8 cellular contexts compared by ENCODE assay signal in the genomic region with DNA sequence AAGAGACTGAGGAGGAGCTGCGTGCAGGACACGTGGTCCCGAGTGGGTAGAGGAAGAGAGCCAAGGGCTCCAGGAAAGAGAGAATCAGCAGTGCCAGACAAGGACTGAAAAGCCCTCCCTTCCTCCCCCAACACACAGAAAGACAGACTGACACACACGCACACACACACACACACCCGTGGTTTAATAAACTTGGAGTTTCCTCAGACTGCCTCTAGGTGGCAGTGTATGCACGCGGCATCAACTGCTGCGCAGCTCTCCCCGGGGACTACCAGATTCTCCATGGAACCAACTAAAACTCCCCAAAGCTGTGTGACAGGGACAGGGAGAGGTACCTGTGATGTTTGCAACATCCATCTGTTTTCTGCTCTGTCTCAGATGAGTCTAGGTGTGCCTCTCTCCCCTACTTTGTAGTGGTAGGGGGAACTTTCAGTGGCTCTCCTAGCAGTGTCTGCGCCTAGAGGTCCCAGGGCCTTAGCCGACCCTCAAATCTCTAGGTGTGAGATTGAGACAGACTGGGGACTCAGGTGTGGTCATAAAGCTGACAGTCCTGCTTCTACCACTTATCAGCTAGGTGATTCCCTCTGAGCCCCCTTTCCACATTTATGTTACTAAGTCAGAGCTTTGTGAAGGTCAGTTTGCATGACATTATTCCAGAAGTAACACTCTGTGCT. TPM values are rescaled to one million over a fixed set of nuclear protein-coding genes. Genes with fewer than 3 reads are reported as not detected.
A peak's percentile ranks its signal among the peaks of the same experiment; 100 is the strongest.
DNase-seq lines count a peak whose midpoint lies in the region; TF ChIP-seq lines count a peak whose summit lies in the region.

No MANE protein-coding gene starts in this region.

- CTCF ChIA-PET in MCF 10A (lab: Yijun Ruan, JAX) = interaction anchor here (0.6 to 33.7 kb wide), 66 partner anchors 8 to 600 kb away, joined by 3 to 923 read pairs (median 4); no protein-coding TSS in a partner anchor

- H3K27me3 Mint-ChIP-seq in H9 (ENCODE audit: low read depth) (peaks cover 15% of the 10 kb centered on the region), MCF 10A (ENCODE audit: insufficient read depth, unreplicated experiment) (no peaks in the 10 kb centered on the region)
- H3K27me3 Mint-ChIP-seq in T-helper 2 cell treated with Interferon-gamma antibody and Interleukin-4, amounts not matched to agents 5 μg/mL and 100 μg/mL, for 36 hours (ENCODE audit: low read depth) = peaks cover 18% of the 10 kb centered on the region

- no TSS peak for BruUV-seq in MCF 10A (replicated peaks; lab: Mats Ljungman, UMichigan)

- H3K9me3 Mint-ChIP-seq in H9 (no peaks in the 10 kb centered on the region), MCF 10A (ENCODE audit: unreplicated experiment) (no peaks in the 10 kb centered on the region)
- H3K9me3 Mint-ChIP-seq in T-helper 2 cell treated with Interferon-gamma antibody and Interleukin-4, amounts not matched to agents 5 μg/mL and 100 μg/mL, for 36 hours = no peaks in the 10 kb centered on the region

- H3K23me2 ChIP-seq in H9 (ENCODE audit: insufficient read length, low read depth, low read length, poor library complexity, severe bottlenecking) = no peaks in the 10 kb centered on the region

- no peak overlapping the region for H2BK15ac ChIP-seq in H9 (ENCODE audit: low read depth, low read length)

- H3K27ac Mint-ChIP-seq in H9 = no peak overlapping the region
- no peak overlapping the region for H3K27ac Mint-ChIP-seq in T-helper 2 cell treated with Interferon-gamma antibody and Interleukin-4, amounts not matched to agents 5 μg/mL and 100 μg/mL, for 36 hours
- no peak overlapping the region for H3K27ac Mint-ChIP-seq in MCF 10A (ENCODE audit: low read depth, unreplicated experiment)

- peak overlapping the region; percentile 12 for H2BK12ac ChIP-seq in H9 (ENCODE audit: insufficient read length, low read depth, low read length)

- no peaks in the 10 kb centered on the region for H3K27me3 ChIP-seq in H9 (ENCODE audit: insufficient read depth, low read length)

- TF ChIP-seq CTCF in H9 (conservative IDR thresholded peaks at IDR 0.05) (peak; percentile 72), MCF 10A (IDR thresholded peaks at IDR 0.05; ENCODE audit: unreplicated experiment) (peak; percentile 77)

- no peak overlapping the region for H2BK5ac ChIP-seq in H9 (ENCODE audit: insufficient read length, low read length)

- H3K4me3 Mint-ChIP-seq in H9 (no peak overlapping the region), MCF 10A (ENCODE audit: unreplicated experiment) (no peak overlapping the region)
- H3K4me3 Mint-ChIP-seq in T-helper 2 cell treated with Interferon-gamma antibody and Interleukin-4, amounts not matched to agents 5 μg/mL and 100 μg/mL, for 36 hours = peak overlapping the region; percentile 23

- no peaks in the 10 kb centered on the region for H3K79me1 ChIP-seq in H9 (ENCODE audit: insufficient read depth, low read depth, low read length, poor library complexity, severe bottlenecking)

- H3K36me3 Mint-ChIP-seq in H9 (ENCODE audit: insufficient read depth in 1 of 3, low read depth in 3 of 3) = no peaks in the 10 kb centered on the region
- H3K36me3 Mint-ChIP-seq in T-helper 2 cell treated with Interferon-gamma antibody and Interleukin-4, amounts not matched to agents 5 μg/mL and 100 μg/mL, for 36 hours (ENCODE audit: low read depth) = no peaks in the 10 kb centered on the region
- peaks cover 13% of the 10 kb centered on the region for H3K36me3 Mint-ChIP-seq in MCF 10A (ENCODE audit: insufficient read depth, unreplicated experiment)

- H3K4me2 ChIP-seq in H9 (ENCODE audit: insufficient read depth, insufficient read length, low read length) = no peak overlapping the region

- H3K9me3 ChIP-seq in H9 (ENCODE audit: control insufficient read depth, low read depth, low read length) = no peaks in the 10 kb centered on the region

- no peak overlapping the region for H2AK5ac ChIP-seq in H9 (ENCODE audit: insufficient read length, low read length)

- H3T11ph ChIP-seq in H9 (ENCODE audit: low read length) = no peak overlapping the region

- no CpG with 5 or more reads among the region's 11 CpGs for WGBS in H9 (ENCODE audit: extremely low coverage, insufficient read length, low lambda C conversion rate)

- no peak overlapping the region for H3K23ac ChIP-seq in H9 (ENCODE audit: insufficient read length, low read depth, low read length)

- no peak overlapping the region for H3K27ac ChIP-seq in H9 (ENCODE audit: insufficient read length, low read depth, low read length)

- no peak overlapping the region for H4K91ac ChIP-seq in H9 (ENCODE audit: insufficient read length, low read depth, low read length)

- H3K4ac ChIP-seq in H9 (ENCODE audit: low read depth, low read length) = no peak overlapping the region

- H4K5ac ChIP-seq in H9 (ENCODE audit: insufficient read length, low read depth, low read length) = no peak overlapping the region

- no peak overlapping the region for H3K18ac ChIP-seq in H9 (ENCODE audit: insufficient read length, low read depth, low read length)

- no peaks in the 10 kb centered on the region for H4K20me1 ChIP-seq in H9 (ENCODE audit: control insufficient read depth, insufficient read depth, insufficient read length)

- no peaks in the 10 kb centered on the region for H3K79me2 ChIP-seq in H9 (ENCODE audit: insufficient read depth, low read length)

- H3K4me1 Mint-ChIP-seq in H9 (peaks cover 14 to 16% of the 10 kb centered on the region in 2 experiments), MCF 10A (ENCODE audit: insufficient read depth, unreplicated experiment) (peaks cover 10% of the 10 kb centered on the region)
- peaks cover 29% of the 10 kb centered on the region for H3K4me1 Mint-ChIP-seq in T-helper 2 cell treated with Interferon-gamma antibody and Interleukin-4, amounts not matched to agents 5 μg/mL and 100 μg/mL, for 36 hours (ENCODE audit: low read depth)

- H2AFZ ChIP-seq in H9 (ENCODE audit: low read length) = no peak overlapping the region

- DNase-seq in NCI-H2081 (lab: John Stamatoyannopoulos, UW) (peak; percentile 4 to 18), NCI-H2081 treated with DMSO at 0.1 percent for 48 hours (lab: John Stamatoyannopoulos, UW) (no peak), H9 (peak; percentile 65), LHCN-M2 (ENCODE audit: low read depth) (peak; percentile 48), MCF 10A (ENCODE audit: unreplicated experiment) (peak; percentile 66), islet precursor cell (peak; percentile 85)
- DNase-seq in T-helper 2 cell treated with Interferon-gamma antibody and Interleukin-4, amounts not matched to agents 5 μg/mL and 100 μg/mL, for 36 hours (ENCODE audit: low spot score) = peak; percentile 54
- DNase-seq in stimulated activated CD4-positive, alpha-beta T cell treated with anti-CD3 and anti-CD28 coated beads, Interleukin-2, amount 100 ng/mL, for 24 hours = peak; percentile 70 to 71

- no peak overlapping the region for H2BK120ac ChIP-seq in H9 (ENCODE audit: low read depth, low read length, poor library complexity, severe bottlenecking)

- no peak overlapping the region for H3K14ac ChIP-seq in H9 (ENCODE audit: insufficient read depth, low read length)

- no peak overlapping the region for H2BK20ac ChIP-seq in H9 (ENCODE audit: low read depth, low read length, poor library complexity, severe bottlenecking)

- POLR2A ChIA-PET in MCF 10A (lab: Yijun Ruan, JAX) = interaction anchor here (0.7 to 1.7 kb wide), 12 partner anchors 9 to 717 kb away, joined by 3 to 7 read pairs (median 4); no protein-coding TSS in a partner anchor

- no peaks in the 10 kb centered on the region for H3K4me1 ChIP-seq in H9 (ENCODE audit: insufficient read depth, low read length)

- H3K56ac ChIP-seq in H9 (ENCODE audit: insufficient read length, low read depth, low read length) = no peak overlapping the region

- H4K8ac ChIP-seq in H9 (replicated peaks; ENCODE audit: insufficient read length, low read depth, low read length) = no peak overlapping the region

- H3K9ac ChIP-seq in H9 (ENCODE audit: extremely low read depth, insufficient read length, low read length) = no peak overlapping the region

- intact Hi-C loops in MCF 10A (cut with micrococcal nuclease) = loop anchor here (1.0 to 2.0 kb wide), 5 partner anchors 61 to 480 kb away; no protein-coding TSS in a partner anchor

RNA-seq across cellular contexts. Expression of a gene that starts 9.3 kb away (rescaled TPM):
- total RNA-seq in H9 (2021) = 46.6 and 46.8 TPM in 2 replicates
- 17.4 and 18.6 TPM in 2 replicates for total RNA-seq in LHCN-M2 (2014; rRNA removed)
- 16.0 TPM for polyA plus RNA-seq in LHCN-M2 (2012)
- total RNA-seq in MCF 10A (2022) = 46.9 and 53.7 TPM in 2 replicates

RNA-seq across cellular contexts. Expression of a gene that starts 36.4 kb away (rescaled TPM):
- total RNA-seq in H9 (2021) (43.4 and 47.1 TPM in 2 replicates), LHCN-M2 (2014; rRNA removed) (not detected in 2 replicates), MCF 10A (2022) (6.0 and 6.7 TPM in 2 replicates)
- not detected for polyA plus RNA-seq in LHCN-M2 (2012)
